9 cellular contexts compared by ENCODE assay signal in the genomic region with DNA sequence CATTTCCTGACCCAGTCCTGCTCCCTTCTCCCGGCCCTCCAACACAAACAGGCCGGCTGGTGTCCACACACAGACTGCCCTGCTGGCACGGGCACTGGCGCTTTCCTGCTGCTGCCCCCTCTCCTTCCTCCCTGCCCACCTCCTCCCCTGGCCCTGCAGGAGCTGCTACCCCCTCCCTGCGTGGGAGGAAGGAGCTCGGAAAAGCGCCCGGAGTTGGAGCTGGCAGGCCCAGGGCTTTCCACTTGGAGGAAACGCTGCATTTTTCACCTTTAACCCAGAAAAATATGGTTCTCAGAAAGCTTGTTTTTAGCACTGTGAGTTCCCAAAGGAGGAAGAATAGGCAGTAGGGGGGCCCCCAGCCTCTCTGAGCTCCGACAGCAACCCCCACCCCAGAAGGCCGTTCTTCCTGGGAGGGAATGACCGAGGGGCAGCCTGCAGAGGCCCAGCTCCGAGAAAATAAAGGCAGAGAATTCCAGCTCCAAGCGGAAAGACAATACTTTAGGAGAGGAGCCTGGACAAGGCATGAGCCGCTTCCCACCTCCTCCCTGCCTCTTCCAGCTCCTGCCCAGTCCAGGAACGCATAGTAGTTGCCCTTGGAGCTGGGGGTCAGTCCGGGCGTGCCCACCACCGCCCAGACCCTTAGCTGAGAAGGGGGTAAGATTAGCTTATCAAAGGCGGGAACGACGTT.
A peak's percentile ranks its signal among the peaks of the same experiment; 100 is the strongest.
DNase-seq lines count a peak whose midpoint lies in the region; ATAC-seq, FAIRE-seq and TF ChIP-seq lines count a peak whose summit lies in the region.
"Had no signal": no experiment of that assay in that cellular context is flagged by ENCODE, and none has a peak within 500 bp of the region (broad histone marks: within the 10 kb centered on the region; RNA-seq: fewer than 3 reads in every experiment).

No MANE protein-coding gene starts in this region.

- peak; percentile 32 for ATAC-seq in WTC11
- ATAC-seq in HG02642 (IDR thresholded peaks at IDR 0.05; ENCODE audit: poor library complexity, unreplicated experiment): no peak

- no peak for FAIRE-seq in urothelium cell line (lab: Jason Lieb, UNC)
- FAIRE-seq: islet of Langerhans had no signal

- H3K27me3 Mint-ChIP-seq in WTC11 (ENCODE audit: low read depth) (no peaks in the 10 kb centered on the region), neural crest cell (ENCODE audit: low read depth) (no peaks in the 10 kb centered on the region), progenitor cell of endocrine pancreas (peaks cover 6% of the 10 kb centered on the region)

- H3K27ac Mint-ChIP-seq in WTC11 (peak overlapping the region; percentile 76; the same call in 1 of the 2 replicates), neural crest cell (ENCODE audit: unreplicated experiment) (peak overlapping the region; percentile 82), progenitor cell of endocrine pancreas (no peak overlapping the region)

- no peaks in the 10 kb centered on the region for H3K9me3 Mint-ChIP-seq in WTC11
- no peaks in the 10 kb centered on the region for H3K9me3 Mint-ChIP-seq in neural crest cell
- peaks cover under 1% of the 10 kb centered on the region for H3K9me3 Mint-ChIP-seq in progenitor cell of endocrine pancreas (ENCODE audit: low read depth)

- DNase-seq in WTC11 (ENCODE audit: low spot score): no peak
- peak; percentile 66 for DNase-seq in globus pallidus (ENCODE audit: low spot score)
- DNase-seq in neural crest cell (ENCODE audit: low read depth, low spot score): no peak
- DNase-seq in urothelium cell line (ENCODE audit: low spot score): peak; percentile 62
- no peak for DNase-seq in progenitor cell of endocrine pancreas (ENCODE audit: low spot score, unreplicated experiment)
- no peak for DNase-seq in NCI-H82 (lab: John Stamatoyannopoulos, UW)
- DNase-seq: stimulated activated CD8-positive, alpha-beta memory T cell treated with anti-CD3 and anti-CD28 coated beads, Interleukin-4, amount 100 ng/mL, for 48 hours had no signal

- TF ChIP-seq CTCF in WTC11 (IDR thresholded peaks at IDR 0.05) (no peak), neural crest cell (conservative IDR thresholded peaks at IDR 0.05) (no peak), progenitor cell of endocrine pancreas (IDR thresholded peaks at IDR 0.05; ENCODE audit: unreplicated experiment) (no peak)

- H3K4me1 Mint-ChIP-seq in WTC11 (peaks cover 15% of the 10 kb centered on the region), neural crest cell (peaks cover 31% of the 10 kb centered on the region), progenitor cell of endocrine pancreas (ENCODE audit: low read depth) (no peaks in the 10 kb centered on the region)

- CTCF ChIA-PET in WTC11 (lab: Charles Lee): interaction anchor here (0.6 to 5.4 kb wide), 6 partner anchors 26 to 614 kb away, joined by 3 to 31 read pairs (median 4); no protein-coding TSS in a partner anchor

- H3K4me3 Mint-ChIP-seq in WTC11: no peak overlapping the region
- H3K4me3 Mint-ChIP-seq in neural crest cell: no peak overlapping the region
- no peak overlapping the region for H3K4me3 Mint-ChIP-seq in progenitor cell of endocrine pancreas (ENCODE audit: low read depth)

- H3K36me3 Mint-ChIP-seq in WTC11: no peaks in the 10 kb centered on the region
- H3K36me3 Mint-ChIP-seq in neural crest cell (ENCODE audit: low read depth): no peaks in the 10 kb centered on the region
- H3K36me3 Mint-ChIP-seq in progenitor cell of endocrine pancreas (ENCODE audit: insufficient read depth): no peaks in the 10 kb centered on the region

- POLR2A ChIA-PET in WTC11 (lab: Charles Lee): interaction anchor here (1.3 kb wide), 1 partner anchor 13 kb away, joined by 3 read pairs; no protein-coding TSS in a partner anchor

TF ChIP-seq in WTC11, 78 proteins besides CTCF, POLR2A, EP300 and RAD21 (continues in another document):
- TF ChIP-seq MYBL2 (CRISPR knock-in tag; IDR thresholded peaks at IDR 0.05): no peak
- TF ChIP-seq, protein P1, sequence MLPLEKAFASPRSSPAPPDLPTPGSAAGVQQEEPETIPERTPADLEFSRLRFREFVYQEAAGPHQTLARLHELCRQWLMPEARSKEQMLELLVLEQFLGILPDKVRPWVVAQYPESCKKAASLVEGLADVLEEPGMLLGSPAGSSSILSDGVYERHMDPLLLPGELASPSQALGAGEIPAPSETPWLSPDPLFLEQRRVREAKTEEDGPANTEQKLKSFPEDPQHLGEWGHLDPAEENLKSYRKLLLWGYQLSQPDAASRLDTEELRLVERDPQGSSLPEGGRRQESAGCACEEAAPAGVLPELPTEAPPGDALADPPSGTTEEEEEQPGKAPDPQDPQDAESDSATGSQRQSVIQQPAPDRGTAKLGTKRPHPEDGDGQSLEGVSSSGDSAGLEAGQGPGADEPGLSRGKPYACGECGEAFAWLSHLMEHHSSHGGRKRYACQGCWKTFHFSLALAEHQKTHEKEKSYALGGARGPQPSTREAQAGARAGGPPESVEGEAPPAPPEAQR (CRISPR knock-in tag; IDR thresholded peaks at IDR 0.05): no peak
- TF ChIP-seq, protein P2, sequence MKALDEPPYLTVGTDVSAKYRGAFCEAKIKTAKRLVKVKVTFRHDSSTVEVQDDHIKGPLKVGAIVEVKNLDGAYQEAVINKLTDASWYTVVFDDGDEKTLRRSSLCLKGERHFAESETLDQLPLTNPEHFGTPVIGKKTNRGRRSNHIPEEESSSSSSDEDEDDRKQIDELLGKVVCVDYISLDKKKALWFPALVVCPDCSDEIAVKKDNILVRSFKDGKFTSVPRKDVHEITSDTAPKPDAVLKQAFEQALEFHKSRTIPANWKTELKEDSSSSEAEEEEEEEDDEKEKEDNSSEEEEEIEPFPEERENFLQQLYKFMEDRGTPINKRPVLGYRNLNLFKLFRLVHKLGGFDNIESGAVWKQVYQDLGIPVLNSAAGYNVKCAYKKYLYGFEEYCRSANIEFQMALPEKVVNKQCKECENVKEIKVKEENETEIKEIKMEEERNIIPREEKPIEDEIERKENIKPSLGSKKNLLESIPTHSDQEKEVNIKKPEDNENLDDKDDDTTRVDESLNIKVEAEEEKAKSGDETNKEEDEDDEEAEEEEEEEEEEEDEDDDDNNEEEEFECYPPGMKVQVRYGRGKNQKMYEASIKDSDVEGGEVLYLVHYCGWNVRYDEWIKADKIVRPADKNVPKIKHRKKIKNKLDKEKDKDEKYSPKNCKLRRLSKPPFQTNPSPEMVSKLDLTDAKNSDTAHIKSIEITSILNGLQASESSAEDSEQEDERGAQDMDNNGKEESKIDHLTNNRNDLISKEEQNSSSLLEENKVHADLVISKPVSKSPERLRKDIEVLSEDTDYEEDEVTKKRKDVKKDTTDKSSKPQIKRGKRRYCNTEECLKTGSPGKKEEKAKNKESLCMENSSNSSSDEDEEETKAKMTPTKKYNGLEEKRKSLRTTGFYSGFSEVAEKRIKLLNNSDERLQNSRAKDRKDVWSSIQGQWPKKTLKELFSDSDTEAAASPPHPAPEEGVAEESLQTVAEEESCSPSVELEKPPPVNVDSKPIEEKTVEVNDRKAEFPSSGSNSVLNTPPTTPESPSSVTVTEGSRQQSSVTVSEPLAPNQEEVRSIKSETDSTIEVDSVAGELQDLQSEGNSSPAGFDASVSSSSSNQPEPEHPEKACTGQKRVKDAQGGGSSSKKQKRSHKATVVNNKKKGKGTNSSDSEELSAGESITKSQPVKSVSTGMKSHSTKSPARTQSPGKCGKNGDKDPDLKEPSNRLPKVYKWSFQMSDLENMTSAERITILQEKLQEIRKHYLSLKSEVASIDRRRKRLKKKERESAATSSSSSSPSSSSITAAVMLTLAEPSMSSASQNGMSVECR (CRISPR knock-in tag; IDR thresholded peaks at IDR 0.05; ENCODE audit: borderline replicate concordance): no peak
- TF ChIP-seq, protein P3, sequence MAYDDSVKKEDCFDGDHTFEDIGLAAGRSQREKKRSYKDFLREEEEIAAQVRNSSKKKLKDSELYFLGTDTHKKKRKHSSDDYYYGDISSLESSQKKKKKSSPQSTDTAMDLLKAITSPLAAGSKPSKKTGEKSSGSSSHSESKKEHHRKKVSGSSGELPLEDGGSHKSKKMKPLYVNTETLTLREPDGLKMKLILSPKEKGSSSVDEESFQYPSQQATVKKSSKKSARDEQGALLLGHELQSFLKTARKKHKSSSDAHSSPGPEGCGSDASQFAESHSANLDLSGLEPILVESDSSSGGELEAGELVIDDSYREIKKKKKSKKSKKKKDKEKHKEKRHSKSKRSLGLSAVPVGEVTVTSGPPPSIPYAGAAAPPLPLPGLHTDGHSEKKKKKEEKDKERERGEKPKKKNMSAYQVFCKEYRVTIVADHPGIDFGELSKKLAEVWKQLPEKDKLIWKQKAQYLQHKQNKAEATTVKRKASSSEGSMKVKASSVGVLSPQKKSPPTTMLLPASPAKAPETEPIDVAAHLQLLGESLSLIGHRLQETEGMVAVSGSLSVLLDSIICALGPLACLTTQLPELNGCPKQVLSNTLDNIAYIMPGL (CRISPR knock-in tag; IDR thresholded peaks at IDR 0.05): no peak
- no peak for TF ChIP-seq SMAD3 (CRISPR knock-in tag; IDR thresholded peaks at IDR 0.05; ENCODE audit: borderline replicate concordance)
- TF ChIP-seq, protein P4, sequence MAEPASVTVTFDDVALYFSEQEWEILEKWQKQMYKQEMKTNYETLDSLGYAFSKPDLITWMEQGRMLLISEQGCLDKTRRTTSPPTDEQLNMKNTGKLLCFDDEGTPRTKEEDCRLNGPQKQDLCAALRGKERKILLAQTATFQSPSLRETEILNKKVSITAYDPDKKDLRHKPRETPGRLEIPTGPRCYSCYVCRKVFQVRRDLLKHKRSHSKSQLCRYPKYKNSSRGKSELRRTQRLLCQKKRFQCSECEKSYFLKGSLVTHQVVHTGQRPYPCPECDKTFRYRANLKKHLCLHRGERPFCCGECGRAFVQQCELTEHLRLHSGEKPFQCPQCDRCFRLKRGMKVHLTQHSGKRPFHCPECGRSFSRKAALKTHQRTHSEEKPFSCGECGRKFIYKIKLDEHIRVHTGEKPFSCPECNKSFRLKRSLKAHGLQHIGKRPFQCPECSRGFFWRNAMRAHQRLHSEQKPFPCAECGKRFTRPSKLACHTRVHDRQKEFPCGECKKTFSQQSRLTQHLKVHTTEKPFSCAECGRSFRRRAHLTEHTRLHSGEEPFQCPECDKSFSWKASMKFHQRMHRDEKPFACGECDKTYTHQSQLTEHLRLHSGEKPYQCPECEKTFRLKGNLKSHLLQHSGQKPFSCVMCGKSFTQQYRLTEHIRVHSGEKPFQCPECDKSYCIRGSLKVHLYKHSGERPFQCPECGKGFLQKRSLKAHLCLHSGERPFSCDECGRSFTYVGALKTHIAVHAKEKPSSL (CRISPR knock-in tag; conservative IDR thresholded peaks at IDR 0.05): no peak
- TF ChIP-seq MXD4 (CRISPR knock-in tag; IDR thresholded peaks at IDR 0.05; ENCODE audit: borderline replicate concordance): no peak
- TF ChIP-seq JUN (CRISPR knock-in tag; IDR thresholded peaks at IDR 0.05): no peak

Comparison
In these comparisons a context has a peak if more than half of its experiments do, and no peak if none do; other contexts are left out.
1. DNase-seq: peak in globus pallidus (single experiment) and urothelium cell line (single experiment); none in WTC11 (single experiment), neural crest cell (single experiment), progenitor cell of endocrine pancreas (single experiment) and NCI-H82 (single experiment).